ENCODE assay signal across 28 cellular contexts in genomic region chr6:44679906-44680698, GRCh38.
A peak's percentile ranks its signal among the peaks of the same experiment; 100 is the strongest.
DNase-seq lines count a peak whose midpoint lies in the region; ATAC-seq, FAIRE-seq and TF ChIP-seq lines count a peak whose summit lies in the region.
"Had no signal": no experiment of that assay in that cellular context is flagged by ENCODE, and none has a peak within 500 bp of the region (broad histone marks: within the 10 kb centered on the region; RNA-seq: fewer than 3 reads in every experiment).

No MANE protein-coding gene starts in this region.

- H3K4me3 Mint-ChIP-seq in neural crest cell = no peak overlapping the region
- H3K4me3 Mint-ChIP-seq: activated CD4-positive, alpha-beta T cell treated with anti-CD3 and anti-CD28 coated beads, Interleukin-2, amount 10 ng/mL, durations not matched to agents 24 days and 14 days; activated naive CD4-positive, alpha-beta T cell treated with anti-CD3 and anti-CD28 coated beads, Interleukin-2, amount 50 U/mL, for 24 hours had no signal

- no peak for TF ChIP-seq CTCF in K562 (IDR thresholded peaks at IDR 0.05 in 2 of 3, conservative IDR thresholded peaks at IDR 0.05 in 1 of 3; ENCODE audit: insufficient read depth in 2 of 3, low read depth in 1 of 3, low read length in 3 of 3)
- no peak for TF ChIP-seq CTCF in neural crest cell (conservative IDR thresholded peaks at IDR 0.05)
- TF ChIP-seq CTCF in BE2C (IDR thresholded peaks at IDR 0.05; ENCODE audit: low read depth, low read length) = no peak

- H3K4me3 ChIP-seq in K562 (no peak overlapping the region), BE2C (ENCODE audit: low read depth, low read length) (no peak overlapping the region)
- H3K4me3 ChIP-seq: breast epithelium, PC-9, psoas muscle, testis had no signal

- POLR2A ChIA-PET in K562 (lab: Yijun Ruan, JAX) = no interaction called here

- in situ Hi-C loops in K562 (cut with MboI) = no loop called here

- H4K20me1 ChIP-seq in K562 (replicated peaks; ENCODE audit: control insufficient read depth, insufficient read depth, low read length) = no peaks in the 10 kb centered on the region

- H3K27me3 Mint-ChIP-seq in neural crest cell (ENCODE audit: low read depth) = no peaks in the 10 kb centered on the region
- H3K27me3 Mint-ChIP-seq: activated naive CD4-positive, alpha-beta T cell treated with anti-CD3 and anti-CD28 coated beads, Interleukin-2, amount 50 U/mL, for 24 hours had no signal

- no peak for FAIRE-seq in K562 (lab: Jason Lieb, UNC)
- FAIRE-seq: D721Med had no signal

- 1% methylated on average over 5 of the region's 5 CpGs for WGBS in K562 (ENCODE audit: insufficient coverage, low coverage, missing lambda C conversion rate)

- no peak overlapping the region for H2AFZ ChIP-seq in K562 (ENCODE audit: low read depth, low read length)
- H2AFZ ChIP-seq: PC-9 had no signal

- H3K4me1 ChIP-seq in K562 (replicated peaks in 1 of 2; ENCODE audit: control insufficient read depth in 2 of 2, insufficient read depth in 2 of 2, low read length in 2 of 2) = no peaks in the 10 kb centered on the region
- no peaks in the 10 kb centered on the region for H3K4me1 ChIP-seq in BE2C
- H3K4me1 ChIP-seq: breast epithelium, psoas muscle, testis had no signal

- no peak for TF ChIP-seq POLR2A in K562 (conservative IDR thresholded peaks at IDR 0.05)

- no peak for ATAC-seq in K562
- no peak for ATAC-seq in GM18498 (IDR thresholded peaks at IDR 0.05; ENCODE audit: unreplicated experiment)
- ATAC-seq in HG02938 (IDR thresholded peaks at IDR 0.05; ENCODE audit: unreplicated experiment) = no peak
- ATAC-seq: left cardiac atrium, psoas muscle had no signal

- DNase-seq in NCI-H1436 (lab: John Stamatoyannopoulos, UW) = peak; percentile 21
- DNase-seq in NCI-H1436 treated with DMSO at 0.1 percent for 48 hours (lab: John Stamatoyannopoulos, UW) = no peak
- DNase-seq in HPDE6-E6E7 (ENCODE audit: extremely low spot score) = peak; percentile 32
- DNase-seq in K562 (ENCODE audit: extremely low read depth in 1 of 4, low spot score in 3 of 4) = no peak
- no peak for DNase-seq in neural crest cell (ENCODE audit: low read depth, low spot score)
- DNase-seq in BE2C = no peak
- DNase-seq: 8988T; activated CD4-positive, alpha-beta T cell treated with anti-CD3 and anti-CD28 coated beads, Interleukin-2, amount 10 ng/mL, durations not matched to agents 24 days and 14 days; amygdala; EL; foreskin melanocyte; left cardiac atrium; NCI-H2081 treated with DMSO at 0.1 percent for 48 hours; NCI-H446; NK-92 treated with Interleukin-12 subunit alpha and Interleukin-12 subunit beta, amount 100 ng/mL, for 24 hours; PC-9; psoas muscle; SHP77; stimulated activated CD4-positive, alpha-beta T cell treated with anti-CD3 and anti-CD28 coated beads, Interleukin-15, amount 100 ng/mL, for 24 hours; stimulated activated naive CD4-positive, alpha-beta T cell treated with Interleukin-2 at 50 U/mL for 16 hours; testis had no signal

- H3K4me2 ChIP-seq in K562 (ENCODE audit: insufficient read depth, low read length) = no peak overlapping the region
- H3K4me2 ChIP-seq: PC-9 had no signal

- no peak overlapping the region for H3K27ac ChIP-seq in K562 (ENCODE audit: extremely low read depth, low read depth, low read length)
- H3K27ac ChIP-seq: breast epithelium, PC-9, psoas muscle, testis, VCaP had no signal

- CTCF ChIA-PET in K562 (lab: Yijun Ruan, JAX; ENCODE audit: low intra/inter-chr PET ratio) = no interaction called here

- no peaks in the 10 kb centered on the region for H3K9me3 ChIP-seq in K562 (replicated peaks; ENCODE audit: control insufficient read depth, insufficient read depth, low read depth, low read length)
- no peaks in the 10 kb centered on the region for H3K9me3 ChIP-seq in BE2C
- H3K9me3 ChIP-seq: breast epithelium, psoas muscle, testis had no signal

- H3K27ac Mint-ChIP-seq in neural crest cell (ENCODE audit: unreplicated experiment) = peak overlapping the region; percentile 73
- H3K27ac Mint-ChIP-seq: activated CD4-positive, alpha-beta T cell treated with anti-CD3 and anti-CD28 coated beads, Interleukin-2, amount 10 ng/mL, durations not matched to agents 24 days and 14 days; activated naive CD4-positive, alpha-beta T cell treated with anti-CD3 and anti-CD28 coated beads, Interleukin-2, amount 50 U/mL, for 24 hours; activated T-helper 2 cell treated with anti-CD3 and anti-CD28 coated beads, Interferon-gamma antibody, Interleukin-2, Interleukin-4, amounts not matched to agents 10 μg/mL and 5 μg/mL and 100 μg/mL, durations not matched to agents 14 hours and 24 hours and 36 hours had no signal

- no peak overlapping the region for H3K9ac ChIP-seq in K562 (ENCODE audit: insufficient read depth in 1 of 2, low read depth in 2 of 2, low read length in 2 of 2)

- H3K9me1 ChIP-seq in K562 (ENCODE audit: control insufficient read depth, insufficient read depth, low read length) = no peaks in the 10 kb centered on the region

- TF ChIP-seq RAD21 in K562 (CRISPR knock-in tag; conservative IDR thresholded peaks at IDR 0.05 in 1 of 2, IDR thresholded peaks at IDR 0.05 in 1 of 2) = no peak

- H3K27me3 ChIP-seq in K562 (ENCODE audit: control insufficient read depth in 2 of 2, insufficient read depth in 2 of 2, low read length in 2 of 2) = peaks cover 2 to 47% of the 10 kb centered on the region in 2 experiments; a peak in 3 of 5 replicates
- H3K27me3 ChIP-seq in BE2C = no peaks in the 10 kb centered on the region; the same call in 1 of the 2 replicates
- H3K27me3 ChIP-seq: breast epithelium, testis had no signal

- peaks cover 34% of the 10 kb centered on the region for H3K4me1 Mint-ChIP-seq in neural crest cell
- H3K4me1 Mint-ChIP-seq: activated naive CD4-positive, alpha-beta T cell treated with anti-CD3 and anti-CD28 coated beads, Interleukin-2, amount 50 U/mL, for 24 hours had no signal

- no TSS peak for BruUV-seq in K562 (replicated peaks; lab: Mats Ljungman, UMichigan)

- intact Hi-C loops in K562 (cut with micrococcal nuclease) = no loop called here

- no peak for TF ChIP-seq EP300 in K562 (IDR thresholded peaks at IDR 0.05; ENCODE audit: low read length)

- H3K9me3 Mint-ChIP-seq in neural crest cell = no peaks in the 10 kb centered on the region
- H3K9me3 Mint-ChIP-seq: activated CD4-positive, alpha-beta T cell treated with anti-CD3 and anti-CD28 coated beads, Interleukin-2, amount 10 ng/mL, durations not matched to agents 24 days and 14 days; activated naive CD4-positive, alpha-beta T cell treated with anti-CD3 and anti-CD28 coated beads, Interleukin-2, amount 50 U/mL, for 24 hours; activated T-helper 2 cell treated with anti-CD3 and anti-CD28 coated beads, Interferon-gamma antibody, Interleukin-2, Interleukin-4, amounts not matched to agents 10 μg/mL and 5 μg/mL and 100 μg/mL, durations not matched to agents 14 hours and 24 hours and 36 hours had no signal

- H3K79me2 ChIP-seq in K562 (ENCODE audit: control insufficient read depth, insufficient read depth, low read length) = no peaks in the 10 kb centered on the region

- H3K36me3 ChIP-seq in K562 (ENCODE audit: control insufficient read depth, insufficient read depth, low read length) (no peaks in the 10 kb centered on the region), BE2C (no peaks in the 10 kb centered on the region)
- H3K36me3 ChIP-seq: breast epithelium had no signal

- no peaks in the 10 kb centered on the region for H3K36me3 Mint-ChIP-seq in neural crest cell (ENCODE audit: low read depth)
- H3K36me3 Mint-ChIP-seq: activated naive CD4-positive, alpha-beta T cell treated with anti-CD3 and anti-CD28 coated beads, Interleukin-2, amount 50 U/mL, for 24 hours had no signal

TF ChIP-seq in K562, 482 proteins besides CTCF, POLR2A, EP300 and RAD21:
- TF ChIP-seq ZFX (CRISPR knock-in tag; IDR thresholded peaks at IDR 0.05) = no peak
- no peak for TF ChIP-seq ZNF324 (CRISPR knock-in tag; IDR thresholded peaks at IDR 0.05)
- TF ChIP-seq NFE2 (IDR thresholded peaks at IDR 0.05; ENCODE audit: low read depth) = peak; percentile 28; the same call in 1 of the 2 replicates
- TF ChIP-seq RFX1 (IDR thresholded peaks at IDR 0.05) = peak; percentile 30; the same call in 1 of the 2 replicates
- TF ChIP-seq SRF (CRISPR knock-in tag; IDR thresholded peaks at IDR 0.05) = no peak

Comparison
In these comparisons a context has a peak if more than half of its experiments do, and no peak if none do; other contexts are left out.
1. DNase-seq: peak in NCI-H1436 (single experiment) and HPDE6-E6E7 (single experiment); none in NCI-H1436 treated with DMSO at 0.1 percent for 48 hours (single experiment), K562 (0 of 4), neural crest cell (single experiment) and BE2C (single experiment).